In genomic region chr11:77551426-77551825, GRCh38 we compare ENCODE assay signal across 1 cellular context. TPM values are rescaled to one million over a fixed set of nuclear protein-coding genes. Genes with fewer than 3 reads are reported as not detected.
"Had no signal": no experiment of that assay in that cellular context is flagged by ENCODE, and none has a peak within 500 bp of the region (broad histone marks: within the 10 kb centered on the region; RNA-seq: fewer than 3 reads in every experiment).

No MANE protein-coding gene starts in this region.

RNA-seq across cellular contexts. Expression of gene AQP11, which starts 38.3 kb away (rescaled TPM):
- total RNA-seq: thoracic aorta had no signal
